ENCODE assay signal across 7 cellular contexts in the genomic region with DNA sequence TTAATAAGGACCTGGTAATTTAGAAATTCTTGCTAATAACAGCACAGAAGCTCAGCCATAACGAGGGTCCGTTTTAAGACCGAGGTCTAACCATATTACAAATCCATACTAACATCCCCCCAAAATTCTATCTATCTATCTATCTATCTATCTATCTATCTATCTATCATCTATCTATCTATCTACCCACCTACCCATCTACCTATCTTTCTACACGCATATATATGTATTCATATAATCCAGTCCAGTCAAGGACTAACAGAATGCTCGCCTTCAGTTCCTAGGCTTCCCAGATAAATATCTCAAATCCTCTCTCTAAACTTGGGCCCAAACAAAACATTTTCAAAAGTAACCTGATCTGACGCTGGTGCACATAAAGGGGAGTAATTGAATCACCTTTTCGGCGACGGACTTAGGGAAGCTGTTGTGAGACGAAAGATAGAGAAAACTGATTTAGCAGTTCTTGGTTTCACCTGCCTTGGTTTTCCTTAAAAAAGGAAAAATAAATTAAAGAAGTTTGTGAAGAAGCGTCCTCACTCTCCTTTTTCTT. TPM values are rescaled to one million over a fixed set of nuclear protein-coding genes. Genes with fewer than 3 reads are reported as not detected.
DNase-seq lines count a peak whose midpoint lies in the region; ATAC-seq, FAIRE-seq and TF ChIP-seq lines count a peak whose summit lies in the region.

No MANE protein-coding gene starts in this region.

- no peaks in the 10 kb centered on the region for H4K20me1 ChIP-seq in OCI-LY7 (ENCODE audit: insufficient read depth, low read length)
- no peaks in the 10 kb centered on the region for H4K20me1 ChIP-seq in smooth muscle cell (ENCODE audit: low read depth)

- H3K9me2 ChIP-seq in OCI-LY7 (ENCODE audit: insufficient read depth, low read length) = no peaks in the 10 kb centered on the region

- no peak for TF ChIP-seq POLR2A in H54 (IDR thresholded peaks at IDR 0.05; ENCODE audit: low read depth, low read length)

- TF ChIP-seq CTCF in OCI-LY7 (conservative IDR thresholded peaks at IDR 0.05; ENCODE audit: low read length) (no peak), smooth muscle cell (IDR thresholded peaks at IDR 0.05; ENCODE audit: borderline replicate concordance, insufficient read depth, poor library complexity, severe bottlenecking) (no peak)

- peaks cover 2% of the 10 kb centered on the region; the same call in 1 of the 2 replicates for H3K36me3 ChIP-seq in OCI-LY7 (ENCODE audit: insufficient read depth, low read length)
- no peaks in the 10 kb centered on the region for H3K36me3 ChIP-seq in smooth muscle cell (ENCODE audit: low read depth)

- H3K4me2 ChIP-seq in OCI-LY7 (ENCODE audit: low read length) = peak overlapping the region; percentile 98
- H3K4me2 ChIP-seq in smooth muscle cell = peak overlapping the region; percentile 86

- H3K4me3 ChIP-seq in OCI-LY7 (ENCODE audit: low read depth, low read length, poor library complexity, severe bottlenecking) = peak overlapping the region; percentile 80
- H3K4me3 ChIP-seq in right cardiac atrium (ENCODE audit: low read length) = peak overlapping the region; percentile 79
- peak overlapping the region; percentile 67 for H3K4me3 ChIP-seq in smooth muscle cell

- DNase-seq in H54 (ENCODE audit: insufficient read length, low spot score) (no peak), OCI-LY7 (ENCODE audit: low spot score) (peak; percentile 26), right cardiac atrium (no peak), smooth muscle cell (lab: John Stamatoyannopoulos, UW; ENCODE audit: unreplicated experiment) (no peak), HK-2 (ENCODE audit: unreplicated experiment) (no peak), Ammon's horn (ENCODE audit: low spot score) (no peak)
- DNase-seq in effector CD8-positive, alpha-beta T cell (lab: John Stamatoyannopoulos, UW) = no peak

- H3F3A ChIP-seq in smooth muscle cell (ENCODE audit: low read depth) = peaks cover 50% of the 10 kb centered on the region

- H2AFZ ChIP-seq in OCI-LY7 (ENCODE audit: low read length) (peak overlapping the region; percentile 82), smooth muscle cell (ENCODE audit: low read depth) (peak overlapping the region; percentile 85)

- 58% methylated on average over 11 of the region's 11 CpGs for WGBS in right cardiac atrium
- WGBS in smooth muscle cell (ENCODE audit: low lambda C conversion rate) = 51% methylated on average over 11 of the region's 11 CpGs

- H3K9ac ChIP-seq in smooth muscle cell (ENCODE audit: low read depth) = no peak overlapping the region

- intact Hi-C loops in OCI-LY7 (cut with micrococcal nuclease; ENCODE audit: unreplicated experiment) = loop anchor here (1.0 to 10.0 kb wide), 3 partner anchors 20 to 922 kb away; partner anchors contain the start of gene ZNF184
- intact Hi-C loops in right cardiac atrium (cut with DNase I) = loop anchor here in 1 of 4 donors (10.0 kb wide), 1 partner anchor 238 kb away; no protein-coding TSS in a partner anchor

- FAIRE-seq in H54 (lab: Jason Lieb, UNC) = peak; percentile 11

- no peak for ATAC-seq in right cardiac atrium

- CTCF ChIA-PET in OCI-LY7 (lab: Charles Lee; ENCODE audit: unreplicated experiment) = interaction anchor here (1.0 kb wide), 1 partner anchor 216 kb away, joined by 3 read pairs; no protein-coding TSS in a partner anchor

- POLR2A ChIA-PET in OCI-LY7 (lab: Charles Lee) = interaction anchor here (0.6 to 3.9 kb wide), 11 partner anchors 12 to 528 kb away, joined by 3 to 24 read pairs (median 5); partner anchors contain the start of gene HMGN4

- H3K9me3 ChIP-seq in OCI-LY7 (ENCODE audit: low read length) (no peaks in the 10 kb centered on the region), right cardiac atrium (ENCODE audit: control insufficient read depth, low read length) (no peaks in the 10 kb centered on the region), smooth muscle cell (replicated peaks; ENCODE audit: low read depth) (no peaks in the 10 kb centered on the region)

- no peaks in the 10 kb centered on the region for H3K27me3 ChIP-seq in right cardiac atrium (ENCODE audit: control insufficient read depth, insufficient read depth)
- no peaks in the 10 kb centered on the region for H3K27me3 ChIP-seq in smooth muscle cell (ENCODE audit: low read depth)

- BruUV-seq in OCI-LY7 (replicated peaks; lab: Mats Ljungman, UMichigan) = no TSS peak

- H3K79me2 ChIP-seq in OCI-LY7 (ENCODE audit: insufficient read depth, low read depth, low read length) (no peaks in the 10 kb centered on the region), smooth muscle cell (ENCODE audit: low read depth) (no peaks in the 10 kb centered on the region)

- H3K27ac ChIP-seq in OCI-LY7 (ENCODE audit: low read depth, low read length, poor library complexity, severe bottlenecking) (peak overlapping the region; percentile 91), right cardiac atrium (ENCODE audit: low read length) (no peak overlapping the region), smooth muscle cell (ENCODE audit: low read depth) (no peak overlapping the region)

- peaks cover 63% of the 10 kb centered on the region for H3K4me1 ChIP-seq in OCI-LY7 (ENCODE audit: insufficient read depth, low read length, poor library complexity, severe bottlenecking)
- no peaks in the 10 kb centered on the region for H3K4me1 ChIP-seq in right cardiac atrium (ENCODE audit: control insufficient read depth, insufficient read depth, low read length)
- no peaks in the 10 kb centered on the region for H3K4me1 ChIP-seq in smooth muscle cell (ENCODE audit: low read depth)

RNA-seq across cellular contexts. Expression of gene HMGN4, which starts 14.5 kb away (rescaled TPM):
- 113 and 116 TPM in 2 replicates for total RNA-seq in OCI-LY7 (2014; rRNA removed; shearing (Covaris generic))
- total RNA-seq in OCI-LY7 (2022) = 104 and 113 TPM in 2 replicates
- total RNA-seq in right cardiac atrium = 10 to 100 TPM; 34.6 to 42.9 (median 35.9) TPM
- 20.1 TPM for polyA plus RNA-seq in right cardiac atrium
- 53.6 and 75.0 TPM in 2 replicates for total RNA-seq in smooth muscle cell
- 38.2 and 39.4 TPM in 2 replicates for polyA plus RNA-seq in smooth muscle cell

RNA-seq across cellular contexts. Expression of gene ABT1, which starts 44.0 kb away (rescaled TPM):
- total RNA-seq in OCI-LY7 (2014; rRNA removed; shearing (Covaris generic)) = 32.2 and 34.6 TPM in 2 replicates
- total RNA-seq in OCI-LY7 (2022) = 25.3 and 26.3 TPM in 2 replicates
- 1 to 10 TPM; 8.9 to 9.5 (median 9.3) TPM for total RNA-seq in right cardiac atrium
- polyA plus RNA-seq in right cardiac atrium = 9.2 TPM
- 22.8 and 23.7 TPM in 2 replicates for total RNA-seq in smooth muscle cell
- polyA plus RNA-seq in smooth muscle cell = 34.9 and 40.2 TPM in 2 replicates

RNA-seq across cellular contexts. Expression of gene BTN1A1, which starts 52.6 kb away (rescaled TPM):
- total RNA-seq in OCI-LY7 (2014; rRNA removed; shearing (Covaris generic)) = 0.25 and 0.36 TPM in 2 replicates
- 1.0 and 1.1 TPM in 2 replicates for total RNA-seq in OCI-LY7 (2022)
- total RNA-seq in right cardiac atrium = not detected
- not detected for polyA plus RNA-seq in right cardiac atrium
- total RNA-seq in smooth muscle cell = 0.27 TPM in 1 of 2 replicates, not detected in the other
- not detected in 2 replicates for polyA plus RNA-seq in smooth muscle cell
